30 cellular contexts compared by ENCODE assay signal in genomic region chr18:59340312-59340711, GRCh38. TPM values are rescaled to one million over a fixed set of nuclear protein-coding genes. Genes with fewer than 3 reads are reported as not detected.
"Had no signal": no experiment of that assay in that cellular context is flagged by ENCODE, and none has a peak within 500 bp of the region (broad histone marks: within the 10 kb centered on the region; RNA-seq: fewer than 3 reads in every experiment).

No MANE protein-coding gene starts in this region.

- H3K36me3 ChIP-seq: neutrophil had no signal

- H3K27ac Mint-ChIP-seq: naive B cell; stimulated activated memory B cell treated with anti-CD40 and anti-IgM and Interleukin-4, amounts not matched to agents 10 μg/mL and 1 μg/mL and 100 μg/mL, for 72 hours had no signal

- H3K27me3 ChIP-seq: heart left ventricle, neutrophil, spleen, stomach, transverse colon had no signal

- H3K27ac ChIP-seq: heart left ventricle, neutrophil, psoas muscle, spleen, stomach, thoracic aorta, transverse colon had no signal

- H3K4me1 ChIP-seq: heart left ventricle, psoas muscle, spleen, transverse colon had no signal

- H3K4me3 Mint-ChIP-seq: naive B cell; stimulated activated memory B cell treated with anti-CD40 and anti-IgM and Interleukin-4, amounts not matched to agents 10 μg/mL and 1 μg/mL and 100 μg/mL, for 72 hours had no signal

- H3K27me3 Mint-ChIP-seq: naive B cell; stimulated activated memory B cell treated with anti-CD40 and anti-IgM and Interleukin-4, amounts not matched to agents 10 μg/mL and 1 μg/mL and 100 μg/mL, for 72 hours had no signal

- H3K4me3 ChIP-seq: heart left ventricle, psoas muscle, spleen, stomach, thoracic aorta, transverse colon had no signal

- FAIRE-seq: endometrium had no signal

- DNase-seq: effector memory CD4-positive, alpha-beta T cell; heart left ventricle; hippocampal formation; left colon; naive B cell; psoas muscle; retina; spleen; stimulated activated CD4-positive, alpha-beta T cell treated with anti-CD3 and anti-CD28 coated beads, Interleukin-15, amount 100 ng/mL, for 24 hours; stimulated activated CD4-positive, alpha-beta T cell treated with anti-CD3 and anti-CD28 coated beads, Interleukin-1b, Interleukin-23, amount 100 ng/mL, for 48 hours; stimulated activated CD4-positive, alpha-beta T cell treated with anti-CD3 and anti-CD28 coated beads, Interleukin-4, amount 100 ng/mL, for 24 hours; stomach; substantia nigra; transverse colon had no signal

- ATAC-seq: esophagus mucosa; heart left ventricle; left colon; psoas muscle; sciatic nerve; stimulated activated memory B cell treated with anti-CD40 and anti-IgM and Interleukin-4, amounts not matched to agents 10 μg/mL and 1 μg/mL and 100 μg/mL, for 72 hours had no signal

- H3K9me3 ChIP-seq: neutrophil, psoas muscle had no signal

RNA-seq across cellular contexts. Expression of gene CPLX4, which starts 21.9 kb away (rescaled TPM):
- total RNA-seq: esophagus mucosa, fibroblast of lung, frontal cortex, glomerular endothelial cell, heart left ventricle, kidney epithelial cell, left colon, liver, lung microvascular endothelial cell, osteoblast, psoas muscle, sciatic nerve, skeletal muscle tissue, spleen, stomach, thoracic aorta, transverse colon, urinary bladder had no signal
- polyA plus RNA-seq: fibroblast of lung, heart left ventricle, liver, neural cell, psoas muscle, stomach, urinary bladder had no signal
